8 cellular contexts compared by ENCODE assay signal in the genomic region with DNA sequence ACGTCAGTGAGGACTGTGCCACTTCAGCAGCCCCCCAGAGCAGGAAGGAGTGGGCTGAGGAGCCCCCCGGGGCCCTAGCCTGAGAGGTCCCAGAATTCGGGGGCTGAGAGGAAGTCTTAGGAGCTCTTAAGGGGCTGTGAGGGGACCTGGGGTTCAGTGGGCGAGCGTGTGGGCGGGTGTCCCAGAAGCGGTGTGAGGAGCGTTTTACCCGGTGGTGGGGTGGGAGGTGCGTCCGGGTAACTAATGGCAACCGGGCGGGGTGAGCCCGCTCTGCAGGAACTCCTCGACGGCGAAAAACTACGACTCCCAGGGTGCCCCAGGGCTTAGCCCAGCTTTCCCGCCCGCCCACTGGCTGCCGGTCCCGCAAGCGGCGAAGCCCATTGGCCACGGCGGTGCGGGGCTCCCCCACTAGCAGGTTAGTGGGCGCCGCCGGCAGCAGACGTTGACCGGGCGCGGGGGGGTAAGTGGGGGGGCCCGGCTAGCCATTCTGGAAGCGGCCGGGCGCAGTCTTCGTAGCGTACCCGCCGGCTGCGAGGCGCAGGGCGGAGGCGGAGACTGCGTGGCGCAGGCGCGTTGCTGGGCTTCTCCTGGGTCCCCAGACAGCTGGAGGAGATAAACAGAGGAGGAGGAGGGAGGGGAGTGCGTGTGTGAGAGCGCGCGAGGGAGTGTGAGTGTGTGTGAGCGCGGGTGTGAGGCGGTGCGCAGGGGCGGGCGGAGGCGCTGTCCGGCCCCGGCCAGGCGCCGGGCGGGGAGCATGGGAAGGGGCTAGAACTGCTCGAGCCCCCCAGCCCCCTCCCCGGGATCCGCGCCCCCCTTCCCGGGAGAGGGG. TPM values are rescaled to one million over a fixed set of nuclear protein-coding genes. Genes with fewer than 3 reads are reported as not detected.
A peak's percentile ranks its signal among the peaks of the same experiment; 100 is the strongest.
DNase-seq lines count a peak whose midpoint lies in the region; ATAC-seq and TF ChIP-seq lines count a peak whose summit lies in the region.

A gene with protein sequence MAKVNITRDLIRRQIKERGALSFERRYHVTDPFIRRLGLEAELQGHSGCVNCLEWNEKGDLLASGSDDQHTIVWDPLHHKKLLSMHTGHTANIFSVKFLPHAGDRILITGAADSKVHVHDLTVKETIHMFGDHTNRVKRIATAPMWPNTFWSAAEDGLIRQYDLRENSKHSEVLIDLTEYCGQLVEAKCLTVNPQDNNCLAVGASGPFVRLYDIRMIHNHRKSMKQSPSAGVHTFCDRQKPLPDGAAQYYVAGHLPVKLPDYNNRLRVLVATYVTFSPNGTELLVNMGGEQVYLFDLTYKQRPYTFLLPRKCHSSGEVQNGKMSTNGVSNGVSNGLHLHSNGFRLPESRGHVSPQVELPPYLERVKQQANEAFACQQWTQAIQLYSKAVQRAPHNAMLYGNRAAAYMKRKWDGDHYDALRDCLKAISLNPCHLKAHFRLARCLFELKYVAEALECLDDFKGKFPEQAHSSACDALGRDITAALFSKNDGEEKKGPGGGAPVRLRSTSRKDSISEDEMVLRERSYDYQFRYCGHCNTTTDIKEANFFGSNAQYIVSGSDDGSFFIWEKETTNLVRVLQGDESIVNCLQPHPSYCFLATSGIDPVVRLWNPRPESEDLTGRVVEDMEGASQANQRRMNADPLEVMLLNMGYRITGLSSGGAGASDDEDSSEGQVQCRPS (plus strand): TSS at position 579 of the 829 bp plus-strand sequence. CDS start 26,423 bp downstream, outside the sequence.

- peak; percentile 81 for DNase-seq in BJ (ENCODE audit: low read depth)
- peak; percentile 93 for DNase-seq in NCI-H526 treated with DMSO at 0.1 percent for 48 hours (lab: John Stamatoyannopoulos, UW)
- peak; percentile 99 for DNase-seq in activated CD4-positive, alpha-beta T cell treated with anti-CD3 and anti-CD28 coated beads, Interleukin-2, amount 10 ng/mL, durations not matched to agents 24 days and 14 days
- peak; percentile 97 for DNase-seq in colonic mucosa
- peak; percentile 96 for DNase-seq in stimulated activated CD4-positive, alpha-beta T cell treated with anti-CD3 and anti-CD28 coated beads, Interleukin-1b, Interleukin-23, amount 100 ng/mL, for 4 hours (ENCODE audit: low read depth in 2 of 2)

- H3K27ac Mint-ChIP-seq in activated CD4-positive, alpha-beta T cell treated with anti-CD3 and anti-CD28 coated beads, Interleukin-2, amount 10 ng/mL, durations not matched to agents 24 days and 14 days = peak within 1 kb of the TSS; percentile 95

- H3K9me3 ChIP-seq in colonic mucosa = no peaks in the 10 kb centered on the region

- H3K4me1 ChIP-seq in colonic mucosa = no peaks in the 10 kb centered on the region

- ATAC-seq in GM19324 (IDR thresholded peaks at IDR 0.05; ENCODE audit: low FRiP score, unreplicated experiment) (peak; percentile 95), HG03469 (IDR thresholded peaks at IDR 0.05; ENCODE audit: unreplicated experiment) (peak; percentile 77)

- peaks cover 3% of the 10 kb centered on the region for H3K36me3 Mint-ChIP-seq in activated CD4-positive, alpha-beta T cell treated with anti-CD3 and anti-CD28 coated beads, Interleukin-2, amount 10 ng/mL, durations not matched to agents 24 days and 14 days (ENCODE audit: low read depth)

- H3K9ac ChIP-seq in colonic mucosa (ENCODE audit: low read depth in 2 of 2, low read length in 2 of 2) = peak within 1 kb of the TSS; percentile 61 to 81

- peak within 1 kb of the TSS; percentile 98 for H3K4me3 Mint-ChIP-seq in activated CD4-positive, alpha-beta T cell treated with anti-CD3 and anti-CD28 coated beads, Interleukin-2, amount 10 ng/mL, durations not matched to agents 24 days and 14 days

- H3K9me3 Mint-ChIP-seq in activated CD4-positive, alpha-beta T cell treated with anti-CD3 and anti-CD28 coated beads, Interleukin-2, amount 10 ng/mL, durations not matched to agents 24 days and 14 days = no peaks in the 10 kb centered on the region

- H3K36me3 ChIP-seq in BJ (ENCODE audit: control insufficient read depth, insufficient read depth, low read length) (no peaks in the 10 kb centered on the region), colonic mucosa (no peaks in the 10 kb centered on the region)

- H3K27ac ChIP-seq in colonic mucosa = peak within 1 kb of the TSS; percentile 71
- H3K27ac ChIP-seq in layer of hippocampus (ENCODE audit: low read depth, low read length) = peak within 1 kb of the TSS; percentile 68

- H3K4me3 ChIP-seq in BJ (ENCODE audit: low read depth, low read length) (peak within 1 kb of the TSS; percentile 73), colonic mucosa (peak within 1 kb of the TSS; percentile 97)

- TF ChIP-seq CTCF in BJ (IDR thresholded peaks at IDR 0.05; ENCODE audit: insufficient read depth, low read depth, low read length) = no peak
- TF ChIP-seq CTCF in colonic mucosa (IDR thresholded peaks at IDR 0.05) = no peak

- H3K4me1 Mint-ChIP-seq in activated CD4-positive, alpha-beta T cell treated with anti-CD3 and anti-CD28 coated beads, Interleukin-2, amount 10 ng/mL, durations not matched to agents 24 days and 14 days = peaks cover 23% of the 10 kb centered on the region

- H3K27me3 ChIP-seq in BJ (ENCODE audit: control insufficient read depth, insufficient read depth, low read length) (no peaks in the 10 kb centered on the region), colonic mucosa (no peaks in the 10 kb centered on the region), layer of hippocampus (ENCODE audit: control insufficient read depth, insufficient read depth, low read length) (no peaks in the 10 kb centered on the region)

- H3K27me3 Mint-ChIP-seq in activated CD4-positive, alpha-beta T cell treated with anti-CD3 and anti-CD28 coated beads, Interleukin-2, amount 10 ng/mL, durations not matched to agents 24 days and 14 days = no peaks in the 10 kb centered on the region

- CTCF ChIA-PET in BJ (lab: Yijun Ruan, JAX) = interaction anchor here (0.5 to 1.4 kb wide), 4 partner anchors 22 to 132 kb away, joined by 3 to 5 read pairs (median 4); no protein-coding TSS in a partner anchor

- intact Hi-C loops in activated CD4-positive, alpha-beta T cell treated with anti-CD3 and anti-CD28 coated beads, Interleukin-2, amount 10 ng/mL, durations not matched to agents 24 days and 14 days (cut with micrococcal nuclease) = loop anchor here (1.0 kb wide), 1 partner anchor 79 kb away; a partner anchor contains a TSS
- intact Hi-C loops in colonic mucosa (cut with DNase I) = no loop called here

- POLR2A ChIA-PET in BJ (lab: Charles Lee) = interaction anchor here (0.6 to 0.7 kb wide), 2 partner anchors 8 to 96 kb away, joined by 3 read pairs; no protein-coding TSS in a partner anchor

RNA-seq across cellular contexts. Expression of the gene that starts here (rescaled TPM):
- polyA plus RNA-seq in BJ (2011; rRNA removed) = 7.0 and 16.4 TPM in 2 replicates
- polyA minus RNA-seq in BJ (2011; rRNA and poly(A)+ RNA removed) = 8.8 and 14.1 TPM in 2 replicates
- total RNA-seq in activated CD4-positive, alpha-beta T cell treated with anti-CD3 and anti-CD28 coated beads, Interleukin-2, amount 10 ng/mL, durations not matched to agents 24 days and 14 days = 17.4 and 18.2 TPM in 2 replicates
- 10 to 100 TPM; 31.2 to 39.3 TPM for total RNA-seq in colonic mucosa

Comparison
In these comparisons a context has a peak if more than half of its experiments do, and no peak if none do; other contexts are left out.
1. Peak in every context shown above with its lines: DNase-seq, ATAC-seq, H3K4me3 ChIP-seq and H3K27ac ChIP-seq.